In genomic region chr10:822661-823367, GRCh38 we compare ENCODE assay signal across 16 cellular contexts.
DNase-seq lines count a peak whose midpoint lies in the region; ATAC-seq lines count a peak whose summit lies in the region.
"Had no signal": no experiment of that assay in that cellular context is flagged by ENCODE, and none has a peak within 500 bp of the region (broad histone marks: within the 10 kb centered on the region; RNA-seq: fewer than 3 reads in every experiment).

No MANE protein-coding gene starts in this region.

- H3K36me3 Mint-ChIP-seq in activated CD4-positive, alpha-beta T cell treated with anti-CD3 and anti-CD28 coated beads for 36 hours (ENCODE audit: low read depth) = peaks cover 57% of the 10 kb centered on the region
- peaks cover 58% of the 10 kb centered on the region for H3K36me3 Mint-ChIP-seq in activated T-helper 1 cell treated with anti-CD3 and anti-CD28 coated beads, Interleukin-12 subunit alpha, Interleukin-12 subunit beta, Interleukin-2, Interleukin-4 antibody, amounts not matched to agents 30 ng/mL and 10 ng/mL and 1 ng/mL, durations not matched to agents 14 hours and 24 hours and 36 hours (ENCODE audit: low read depth)
- H3K36me3 Mint-ChIP-seq in stimulated activated effector memory CD8-positive, alpha-beta T cell treated with anti-CD3 and anti-CD28 coated beads, Interleukin-12 subunit alpha, Interleukin-12 subunit beta, amount 100 ng/mL, for 72 hours = peaks cover 99% of the 10 kb centered on the region

- peaks cover 9% of the 10 kb centered on the region for H3K4me1 Mint-ChIP-seq in activated CD4-positive, alpha-beta T cell treated with anti-CD3 and anti-CD28 coated beads for 36 hours
- H3K4me1 Mint-ChIP-seq in activated T-helper 1 cell treated with anti-CD3 and anti-CD28 coated beads, Interleukin-12 subunit alpha, Interleukin-12 subunit beta, Interleukin-2, Interleukin-4 antibody, amounts not matched to agents 30 ng/mL and 10 ng/mL and 1 ng/mL, durations not matched to agents 14 hours and 24 hours and 36 hours (ENCODE audit: low read depth) = peaks cover 26% of the 10 kb centered on the region
- peaks cover 30% of the 10 kb centered on the region for H3K4me1 Mint-ChIP-seq in stimulated activated effector memory CD8-positive, alpha-beta T cell treated with anti-CD3 and anti-CD28 coated beads, Interleukin-12 subunit alpha, Interleukin-12 subunit beta, amount 100 ng/mL, for 72 hours

- no peaks in the 10 kb centered on the region for H3K9me3 Mint-ChIP-seq in activated CD4-positive, alpha-beta T cell treated with anti-CD3 and anti-CD28 coated beads for 36 hours (ENCODE audit: low read depth)
- no peaks in the 10 kb centered on the region for H3K9me3 Mint-ChIP-seq in activated T-helper 1 cell treated with anti-CD3 and anti-CD28 coated beads, Interleukin-12 subunit alpha, Interleukin-12 subunit beta, Interleukin-2, Interleukin-4 antibody, amounts not matched to agents 30 ng/mL and 10 ng/mL and 1 ng/mL, durations not matched to agents 14 hours and 24 hours and 36 hours
- H3K9me3 Mint-ChIP-seq in stimulated activated effector memory CD8-positive, alpha-beta T cell treated with anti-CD3 and anti-CD28 coated beads, Interleukin-12 subunit alpha, Interleukin-12 subunit beta, amount 100 ng/mL, for 72 hours = no peaks in the 10 kb centered on the region

- POLR2A ChIA-PET in activated CD4-positive, alpha-beta T cell treated with anti-CD3 and anti-CD28 coated beads for 36 hours (lab: Charles Lee) = interaction anchor here (0.6 to 0.7 kb wide), 2 partner anchors 28 to 413 kb away, joined by 3 to 4 read pairs; no protein-coding TSS in a partner anchor

- intact Hi-C loops in activated CD4-positive, alpha-beta T cell treated with anti-CD3 and anti-CD28 coated beads for 36 hours (cut with DNase I, micrococcal nuclease) = no loop called here
- intact Hi-C loops in activated T-helper 1 cell treated with anti-CD3 and anti-CD28 coated beads, Interleukin-12 subunit alpha, Interleukin-12 subunit beta, Interleukin-2, Interleukin-4 antibody, amounts not matched to agents 30 ng/mL and 10 ng/mL and 1 ng/mL, durations not matched to agents 14 hours and 24 hours and 36 hours (cut with micrococcal nuclease) = no loop called here
- intact Hi-C loops in left colon (cut with DNase I, micrococcal nuclease) = no loop called here

- no peak for ATAC-seq in activated CD4-positive, alpha-beta T cell treated with anti-CD3 and anti-CD28 coated beads for 36 hours
- ATAC-seq in HG03175 (IDR thresholded peaks at IDR 0.05; ENCODE audit: unreplicated experiment) (peak; percentile 32), left colon (no peak)
- ATAC-seq in stimulated activated effector memory CD8-positive, alpha-beta T cell treated with anti-CD3 and anti-CD28 coated beads, Interleukin-12 subunit alpha, Interleukin-12 subunit beta, amount 100 ng/mL, for 72 hours = peak; percentile 11

- peak overlapping the region; percentile 65 for H3K27ac Mint-ChIP-seq in activated CD4-positive, alpha-beta T cell treated with anti-CD3 and anti-CD28 coated beads for 36 hours
- H3K27ac Mint-ChIP-seq in activated T-helper 1 cell treated with anti-CD3 and anti-CD28 coated beads, Interleukin-12 subunit alpha, Interleukin-12 subunit beta, Interleukin-2, Interleukin-4 antibody, amounts not matched to agents 30 ng/mL and 10 ng/mL and 1 ng/mL, durations not matched to agents 14 hours and 24 hours and 36 hours = peak overlapping the region; percentile 75
- H3K27ac Mint-ChIP-seq in stimulated activated effector memory CD8-positive, alpha-beta T cell treated with anti-CD3 and anti-CD28 coated beads, Interleukin-12 subunit alpha, Interleukin-12 subunit beta, amount 100 ng/mL, for 72 hours = peak overlapping the region; percentile 29

- no peak for DNase-seq in activated CD4-positive, alpha-beta T cell treated with anti-CD3 and anti-CD28 coated beads for 36 hours
- no peak for DNase-seq in activated CD4-positive, alpha-beta T cell treated with anti-CD3 and anti-CD28 coated beads, Interleukin-2, amount 50 U/mL, for 1 hour
- no peak for DNase-seq in activated T-helper 1 cell treated with anti-CD3 and anti-CD28 coated beads, Interleukin-12 subunit alpha, Interleukin-12 subunit beta, Interleukin-2, Interleukin-4 antibody, amounts not matched to agents 30 ng/mL and 10 ng/mL and 1 ng/mL, durations not matched to agents 14 hours and 24 hours and 36 hours (ENCODE audit: low spot score)
- no peak for DNase-seq in stimulated activated effector memory CD8-positive, alpha-beta T cell treated with anti-CD3 and anti-CD28 coated beads, Interleukin-12 subunit alpha, Interleukin-12 subunit beta, amount 100 ng/mL, for 72 hours (ENCODE audit: low spot score in 2 of 2)
- DNase-seq in C1 segment of cervical spinal cord (lab: John Stamatoyannopoulos, UW) (no peak), NCI-H345 treated with DMSO at 0.1 percent for 48 hours (lab: John Stamatoyannopoulos, UW; ENCODE audit: unreplicated experiment) (no peak), left colon (no peak)
- DNase-seq: DMS 273 treated with DMSO at 0.1 percent for 48 hours; effector CD4-positive, alpha-beta T cell; kidney glomerular epithelial cell; NCI-H1092 treated with DMSO at 0.1 percent for 48 hours; NCI-H510A; RPMI8226; small intestine; T-helper 9 cell had no signal

- CTCF ChIA-PET in activated CD4-positive, alpha-beta T cell treated with anti-CD3 and anti-CD28 coated beads for 36 hours (lab: Charles Lee) = no interaction called here

- no peak overlapping the region for H3K4me3 Mint-ChIP-seq in activated CD4-positive, alpha-beta T cell treated with anti-CD3 and anti-CD28 coated beads for 36 hours
- peak overlapping the region; percentile 15 for H3K4me3 Mint-ChIP-seq in activated T-helper 1 cell treated with anti-CD3 and anti-CD28 coated beads, Interleukin-12 subunit alpha, Interleukin-12 subunit beta, Interleukin-2, Interleukin-4 antibody, amounts not matched to agents 30 ng/mL and 10 ng/mL and 1 ng/mL, durations not matched to agents 14 hours and 24 hours and 36 hours
- H3K4me3 Mint-ChIP-seq in stimulated activated effector memory CD8-positive, alpha-beta T cell treated with anti-CD3 and anti-CD28 coated beads, Interleukin-12 subunit alpha, Interleukin-12 subunit beta, amount 100 ng/mL, for 72 hours = no peak overlapping the region

- H3K27me3 Mint-ChIP-seq in activated CD4-positive, alpha-beta T cell treated with anti-CD3 and anti-CD28 coated beads for 36 hours = no peaks in the 10 kb centered on the region
- H3K27me3 Mint-ChIP-seq in activated T-helper 1 cell treated with anti-CD3 and anti-CD28 coated beads, Interleukin-12 subunit alpha, Interleukin-12 subunit beta, Interleukin-2, Interleukin-4 antibody, amounts not matched to agents 30 ng/mL and 10 ng/mL and 1 ng/mL, durations not matched to agents 14 hours and 24 hours and 36 hours (ENCODE audit: insufficient read depth) = no peaks in the 10 kb centered on the region

Comparison
In these comparisons a context has a peak if more than half of its experiments do, and no peak if none do; other contexts are left out.
1. ATAC-seq: peak in HG03175 (single experiment) and stimulated activated effector memory CD8-positive, alpha-beta T cell treated with anti-CD3 and anti-CD28 coated beads, Interleukin-12 subunit alpha, Interleukin-12 subunit beta, amount 100 ng/mL, for 72 hours (single experiment); none in activated CD4-positive, alpha-beta T cell treated with anti-CD3 and anti-CD28 coated beads for 36 hours (single experiment) and left colon (single experiment).
2. Peak in every context shown above with its lines, with median percentiles within 50 percentile points of each other: H3K27ac Mint-ChIP-seq.